In the genomic region with DNA sequence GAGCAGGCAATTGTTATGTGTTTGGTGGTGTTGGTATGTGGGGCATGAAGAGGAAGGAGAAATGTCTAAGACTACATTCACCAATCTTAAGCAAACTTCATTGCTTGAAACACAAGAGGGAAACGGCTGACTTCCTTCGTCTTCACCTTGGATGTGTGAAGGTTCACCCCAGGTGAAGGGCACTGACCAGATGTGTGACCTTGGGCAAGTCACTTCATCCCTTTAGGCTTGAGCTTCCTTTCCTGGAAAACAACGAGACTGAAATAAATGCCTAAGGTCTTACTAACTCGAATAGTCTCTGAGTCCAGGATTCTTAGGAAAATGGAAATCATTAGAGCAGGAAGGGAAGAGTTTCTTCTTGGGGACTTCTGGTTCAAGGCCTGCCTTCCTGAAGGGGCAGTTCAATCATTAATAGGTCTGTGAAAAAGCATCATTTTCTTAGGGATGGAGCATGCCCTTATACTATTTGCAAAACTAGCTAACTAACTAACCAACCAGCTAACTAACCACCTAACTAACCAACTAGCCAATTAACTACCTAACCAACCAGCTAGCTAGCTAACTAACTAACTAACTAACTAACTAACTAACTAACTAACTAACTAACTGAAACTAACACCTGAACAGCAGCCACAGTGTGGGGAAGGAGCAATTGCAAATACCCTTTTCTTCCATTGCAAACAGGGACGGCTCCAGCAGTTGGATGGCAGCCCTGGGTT, we compare ENCODE assay signal across 10 cellular contexts. TPM values are rescaled to one million over a fixed set of nuclear protein-coding genes. Genes with fewer than 3 reads are reported as not detected.
A peak's percentile ranks its signal among the peaks of the same experiment; 100 is the strongest.
DNase-seq lines count a peak whose midpoint lies in the region; ATAC-seq, FAIRE-seq and TF ChIP-seq lines count a peak whose summit lies in the region.
"Had no signal": no experiment of that assay in that cellular context is flagged by ENCODE, and none has a peak within 500 bp of the region (broad histone marks: within the 10 kb centered on the region; RNA-seq: fewer than 3 reads in every experiment).

No MANE protein-coding gene starts in this region.

- no peak for TF ChIP-seq RAD21 in A549 (conservative IDR thresholded peaks at IDR 0.05 in 1 of 2, IDR thresholded peaks at IDR 0.05 in 1 of 2)

- no peaks in the 10 kb centered on the region for H3K79me2 ChIP-seq in keratinocyte (ENCODE audit: control insufficient read depth, insufficient read depth, low read length)

- H3K4me1 Mint-ChIP-seq in activated CD8-positive, alpha-beta T cell treated with anti-CD3 and anti-CD28 coated beads for 36 hours (ENCODE audit: low read depth), result peaks cover 19% of the 10 kb centered on the region

- TF ChIP-seq CTCF in A549 (IDR thresholded peaks at IDR 0.05) (no peak), keratinocyte (optimal IDR thresholded peaks at IDR 0.05 in 1 of 3, IDR thresholded peaks at IDR 0.05 in 1 of 3, conservative IDR thresholded peaks at IDR 0.05 in 1 of 3; ENCODE audit: extremely low read depth in 1 of 3, insufficient read depth in 2 of 3, low read length in 3 of 3) (no peak), body of pancreas (IDR thresholded peaks at IDR 0.05) (no peak)
- TF ChIP-seq CTCF in activated CD8-positive, alpha-beta T cell treated with anti-CD3 and anti-CD28 coated beads for 36 hours (IDR thresholded peaks at IDR 0.05), result no peak

- no peak for TF ChIP-seq EP300 in A549 (IDR thresholded peaks at IDR 0.05)

- H3K4me2 ChIP-seq in A549, result 0 out of 3 replicates have a peak overlapping the region, but pooled peaks have one; percentile 17
- peak overlapping the region; percentile 35 for H3K4me2 ChIP-seq in keratinocyte (ENCODE audit: control insufficient read depth, extremely low read depth, insufficient read depth, low read depth, low read length)

- TF ChIP-seq POLR2A in A549 (IDR thresholded peaks at IDR 0.05; ENCODE audit: low read length) (no peak), body of pancreas (IDR thresholded peaks at IDR 0.05) (no peak)

- H3K4me3 ChIP-seq in A549 (no peak overlapping the region), keratinocyte (ENCODE audit: control insufficient read depth in 2 of 3, extremely low read depth in 1 of 3, insufficient read depth in 2 of 3, low read depth in 1 of 3, low read length in 3 of 3) (no peak overlapping the region), body of pancreas (no peak overlapping the region)
- H3K4me3 ChIP-seq: ascending aorta, ovary had no signal

- CTCF ChIA-PET in A549 (lab: Yijun Ruan, JAX), result no interaction called here
- CTCF ChIA-PET in activated CD8-positive, alpha-beta T cell treated with anti-CD3 and anti-CD28 coated beads for 36 hours (lab: Charles Lee), result interaction anchor here (1.0 to 1.2 kb wide), 3 partner anchors 31 to 48 kb away, joined by 3 to 5 read pairs (median 3); no protein-coding TSS in a partner anchor

- H3K4me1 ChIP-seq in A549, result peaks cover 9% of the 10 kb centered on the region; the same call in 2 of the 3 replicates
- H3K4me1 ChIP-seq in keratinocyte (ENCODE audit: control insufficient read depth, extremely low read depth, insufficient read depth, low read length), result peaks cover 47% of the 10 kb centered on the region
- H3K4me1 ChIP-seq in body of pancreas, result no peaks in the 10 kb centered on the region

- no peaks in the 10 kb centered on the region for H3K27me3 Mint-ChIP-seq in activated CD8-positive, alpha-beta T cell treated with anti-CD3 and anti-CD28 coated beads for 36 hours

- no peaks in the 10 kb centered on the region for H3K9me1 ChIP-seq in keratinocyte (ENCODE audit: control insufficient read depth, extremely low read depth, insufficient read depth, low read length)

- peak overlapping the region; percentile 38 for H2AFZ ChIP-seq in keratinocyte (ENCODE audit: control insufficient read depth, low read length)

- H4K20me1 ChIP-seq in keratinocyte (ENCODE audit: control insufficient read depth, extremely low read depth, insufficient read depth, low read length), result no peaks in the 10 kb centered on the region

- peak overlapping the region; percentile 55 for H3K27ac Mint-ChIP-seq in activated CD8-positive, alpha-beta T cell treated with anti-CD3 and anti-CD28 coated beads for 36 hours

- H3K9me3 ChIP-seq in A549 (peaks cover 3% of the 10 kb centered on the region; the same call in 1 of the 3 replicates), keratinocyte (ENCODE audit: control insufficient read depth, low read depth, low read length) (no peaks in the 10 kb centered on the region), body of pancreas (no peaks in the 10 kb centered on the region)
- H3K9me3 ChIP-seq: ascending aorta, ovary had no signal

- H3K27me3 ChIP-seq in keratinocyte (ENCODE audit: control insufficient read depth, extremely low read depth, insufficient read depth, low read length) (no peaks in the 10 kb centered on the region), body of pancreas (no peaks in the 10 kb centered on the region)
- H3K27me3 ChIP-seq: ascending aorta, ovary had no signal

- no peaks in the 10 kb centered on the region for H3K36me3 ChIP-seq in keratinocyte (ENCODE audit: control insufficient read depth in 2 of 2, extremely low read depth in 1 of 2, insufficient read depth in 2 of 2, low read length in 2 of 2)
- no peaks in the 10 kb centered on the region for H3K36me3 ChIP-seq in body of pancreas (replicated peaks in 1 of 2; ENCODE audit: insufficient read depth in 1 of 2, low read depth in 2 of 2)
- H3K36me3 ChIP-seq: ascending aorta, ovary had no signal

- FAIRE-seq in A549 (lab: Jason Lieb, UNC) (no peak), G401.6 (lab: Jason Lieb, UNC) (peak; percentile 98), keratinocyte (lab: Jason Lieb, UNC) (no peak)

- no peak overlapping the region for H3K27ac ChIP-seq in A549
- peak overlapping the region; percentile 86 for H3K27ac ChIP-seq in keratinocyte (ENCODE audit: control insufficient read depth, insufficient read depth, low read length)
- peak overlapping the region in 2 of 4 donors; percentile 4 to 40 for H3K27ac ChIP-seq in body of pancreas
- H3K27ac ChIP-seq: ovary had no signal

- dilution Hi-C loops in keratinocyte (cut with MboI; ENCODE audit: extremely low pct_ligation_motif_present, low sequenced_read_pairs), result no loop called here

- H3K9me3 Mint-ChIP-seq in activated CD8-positive, alpha-beta T cell treated with anti-CD3 and anti-CD28 coated beads for 36 hours, result no peaks in the 10 kb centered on the region

- POLR2A ChIA-PET in A549 (lab: Yijun Ruan, JAX), result interaction anchor here (0.7 kb wide), 1 partner anchor 31 kb away, joined by 3 read pairs; no protein-coding TSS in a partner anchor
- POLR2A ChIA-PET in activated CD8-positive, alpha-beta T cell treated with anti-CD3 and anti-CD28 coated beads for 36 hours (lab: Charles Lee), result interaction anchor here (1.0 to 1.3 kb wide), 5 partner anchors 11 to 31 kb away, joined by 3 to 4 read pairs (median 3); no protein-coding TSS in a partner anchor

- intact Hi-C loops in activated CD8-positive, alpha-beta T cell treated with anti-CD3 and anti-CD28 coated beads for 36 hours (cut with micrococcal nuclease), result loop anchor here (5.0 kb wide), 1 partner anchor 37 kb away; no protein-coding TSS in a partner anchor
- intact Hi-C loops in body of pancreas (cut with DNase I), result no loop called here

- no peak for ATAC-seq in A549
- no peak for ATAC-seq in activated CD8-positive, alpha-beta T cell treated with anti-CD3 and anti-CD28 coated beads for 36 hours
- no peak for ATAC-seq in body of pancreas
- no peak for ATAC-seq in GM18502 (IDR thresholded peaks at IDR 0.05; ENCODE audit: poor library complexity, unreplicated experiment)

- H3K4me3 Mint-ChIP-seq in activated CD8-positive, alpha-beta T cell treated with anti-CD3 and anti-CD28 coated beads for 36 hours, result no peak overlapping the region

- peak overlapping the region; percentile 63 for H3K9ac ChIP-seq in keratinocyte (ENCODE audit: control insufficient read depth, extremely low read depth, insufficient read depth, low read length)

- no peaks in the 10 kb centered on the region for H3K36me3 Mint-ChIP-seq in activated CD8-positive, alpha-beta T cell treated with anti-CD3 and anti-CD28 coated beads for 36 hours (ENCODE audit: low read depth)

- 87% methylated on average over 5 of the region's 5 CpGs for WGBS in A549 (ENCODE audit: missing lambda C conversion rate)
- WGBS in body of pancreas, 2 donors, result 51 to 66% methylated on average over 5 of the region's 5 CpGs

- DNase-seq in A549 (ENCODE audit: low read depth in 1 of 2, low spot score in 1 of 2) (no peak), keratinocyte (ENCODE audit: low read depth, low spot score) (no peak), superior temporal gyrus (ENCODE audit: extremely low spot score) (no peak), body of pancreas (no peak)
- no peak for DNase-seq in activated CD8-positive, alpha-beta T cell treated with anti-CD3 and anti-CD28 coated beads for 36 hours
- no peak for DNase-seq in NK-92 treated with Interleukin-12 subunit alpha and Interleukin-12 subunit beta, amount 100 ng/mL, for 24 hours (lab: John Stamatoyannopoulos, UW)

TF ChIP-seq in A549, 52 proteins besides CTCF, POLR2A, EP300 and RAD21 (continues in another document):
- TF ChIP-seq, protein P1, sequence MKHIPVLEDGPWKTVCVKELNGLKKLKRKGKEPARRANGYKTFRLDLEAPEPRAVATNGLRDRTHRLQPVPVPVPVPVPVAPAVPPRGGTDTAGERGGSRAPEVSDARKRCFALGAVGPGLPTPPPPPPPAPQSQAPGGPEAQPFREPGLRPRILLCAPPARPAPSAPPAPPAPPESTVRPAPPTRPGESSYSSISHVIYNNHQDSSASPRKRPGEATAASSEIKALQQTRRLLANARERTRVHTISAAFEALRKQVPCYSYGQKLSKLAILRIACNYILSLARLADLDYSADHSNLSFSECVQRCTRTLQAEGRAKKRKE (CRISPR knock-in tag; IDR thresholded peaks at IDR 0.05; ENCODE audit: low read depth), result no peak
- TF ChIP-seq NR3C1 (IDR thresholded peaks at IDR 0.05) (no peak), KDM1A (IDR thresholded peaks at IDR 0.05; ENCODE audit: low read depth) (no peak)

RNA-seq across cellular contexts. Expression of gene EMP1, which starts 31.5 kb away (rescaled TPM):
- polyA plus RNA-seq in A549 (2011; rRNA removed), result 21.2 and 25.5 TPM in 2 replicates
- polyA plus RNA-seq in A549 (2012; cell fraction: cytosol; rRNA removed), result 21.6 and 34.9 TPM in 2 replicates
- polyA plus RNA-seq in A549 (2012; cell fraction: nucleus; rRNA removed), result 51.4 and 74.9 TPM in 2 replicates
- polyA plus RNA-seq in A549 (2017; fragmentation: RNase III; extraction: RNeasy Plus Mini Kit Qiagen cat#74134 plus additional on column Dnase treatment), result 17.3 to 27.0 TPM (median 19.2 TPM) in 3 replicates
- 32.7 and 49.1 TPM in 2 replicates for polyA minus RNA-seq in A549 (2011; rRNA and poly(A)+ RNA removed)
- 1 to 10 TPM; 3.1 to 3.6 TPM for total RNA-seq in activated CD8-positive, alpha-beta T cell treated with anti-CD3 and anti-CD28 coated beads for 36 hours
- 356 to 610 TPM (median 583 TPM) in 3 replicates for polyA plus RNA-seq in keratinocyte
- polyA plus RNA-seq in keratinocyte (2011; ENCODE audit: low read depth), result 96.0 TPM
- 120 and 273 TPM in 2 replicates for polyA plus RNA-seq in keratinocyte (2011; cell fraction: cytosol; rRNA removed)
- 717 and 740 TPM in 2 replicates for polyA plus RNA-seq in keratinocyte (2011; cell fraction: nucleus; rRNA removed)
- 229 and 605 TPM in 2 replicates for polyA plus RNA-seq in keratinocyte (2012; ENCODE audit: low replicate concordance)
- 709 to 1,030 TPM (median 926 TPM) in 3 replicates for polyA minus RNA-seq in keratinocyte
- polyA minus RNA-seq in keratinocyte (2011; cell fraction: cytosol; rRNA and poly(A)+ RNA removed), result 113 TPM
- polyA minus RNA-seq in keratinocyte (2011; cell fraction: nucleus; rRNA and poly(A)+ RNA removed), result 252 and 568 TPM in 2 replicates
- 10 to 100 TPM; 29.0 to 40.5 TPM for total RNA-seq in body of pancreas

Comparison
In these comparisons a context has a peak if more than half of its experiments do, and no peak if none do; other contexts are left out.
1. RNA of gene EMP1, which starts 31.5 kb away (total RNA-seq): 29.0 to 40.5 TPM in body of pancreas; 3.1 to 3.6 TPM in activated CD8-positive, alpha-beta T cell treated with anti-CD3 and anti-CD28 coated beads for 36 hours; every median in the first group is over 4 times any median in the second.